Comparison of ENCODE assay signal across 22 cellular contexts in genomic region chr12:92949466-92949865, GRCh38.
"Had no signal": no experiment of that assay in that cellular context is flagged by ENCODE, and none has a peak within 500 bp of the region (broad histone marks: within the 10 kb centered on the region; RNA-seq: fewer than 3 reads in every experiment).

No MANE protein-coding gene starts in this region.

- H3K27ac ChIP-seq: esophagus muscularis mucosa, foreskin keratinocyte, gastroesophageal sphincter, heart left ventricle, hepatocyte, left lung, lower lobe of right lung had no signal

- ATAC-seq: foreskin keratinocyte, gastroesophageal sphincter, heart left ventricle, left lung, left ventricle myocardium superior, lower lobe of right lung had no signal

- FAIRE-seq: colon, endothelial cell of umbilical vein, frontal cortex, kidney had no signal

- DNase-seq: cortex of kidney; effector CD4-positive, alpha-beta T cell; effector memory CD4-positive, alpha-beta T cell; foreskin keratinocyte; heart left ventricle; hypothalamus; immature natural killer cell; islet precursor cell; kidney; kidney glomerular epithelial cell; left lung; left ventricle myocardium superior; lower lobe of right lung; mesendoderm; midbrain; naive B cell had no signal

- H3K9me3 ChIP-seq: esophagus muscularis mucosa, gastroesophageal sphincter, lower lobe of right lung had no signal

- H3K36me3 ChIP-seq: esophagus muscularis mucosa, gastroesophageal sphincter, heart left ventricle, left lung, lower lobe of right lung had no signal

- H3K27me3 ChIP-seq: foreskin keratinocyte, gastroesophageal sphincter, heart left ventricle, hepatocyte, left lung had no signal

- H3K4me2 ChIP-seq: hepatocyte had no signal

- H3K79me2 ChIP-seq: hepatocyte had no signal

- H2AFZ ChIP-seq: hepatocyte had no signal

- H3K4me3 ChIP-seq: esophagus muscularis mucosa, gastroesophageal sphincter, heart left ventricle, hepatocyte, left lung, lower lobe of right lung had no signal

- H3K4me1 ChIP-seq: esophagus muscularis mucosa, foreskin keratinocyte, gastroesophageal sphincter, heart left ventricle, left lung, lower lobe of right lung had no signal
